In the genomic region with DNA sequence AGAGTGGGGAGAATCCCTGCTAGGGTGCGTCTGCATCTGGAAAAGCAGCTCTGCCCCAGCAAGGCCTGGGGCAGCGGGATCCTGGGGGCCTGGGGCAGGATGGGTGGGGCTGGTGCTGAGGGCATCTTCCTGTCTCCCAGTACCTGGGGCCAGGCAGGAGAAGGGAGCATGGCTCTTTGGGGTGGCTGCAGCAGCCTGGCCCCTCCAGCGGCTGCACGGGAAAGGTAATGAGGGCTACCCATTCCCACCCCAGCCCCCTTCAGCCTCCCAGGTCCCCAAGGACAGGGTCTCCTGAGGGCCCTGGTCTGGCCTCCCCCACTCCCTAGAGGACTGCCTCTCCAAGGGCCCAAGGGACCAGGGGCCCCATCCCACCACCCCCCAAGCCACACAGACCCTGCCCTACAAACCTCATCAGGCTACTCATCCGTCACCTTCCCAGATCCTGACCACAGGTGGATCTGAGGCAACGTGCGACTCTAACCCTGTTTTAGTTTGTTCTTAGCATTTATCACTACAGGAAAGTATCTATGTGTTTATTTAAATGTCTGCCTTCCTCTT, we compare ENCODE assay signal across 16 cellular contexts. TPM values are rescaled to one million over a fixed set of nuclear protein-coding genes. Genes with fewer than 3 reads are reported as not detected.
DNase-seq lines count a peak whose midpoint lies in the region; ATAC-seq and TF ChIP-seq lines count a peak whose summit lies in the region.
"Had no signal": no experiment of that assay in that cellular context is flagged by ENCODE, and none has a peak within 500 bp of the region (broad histone marks: within the 10 kb centered on the region; RNA-seq: fewer than 3 reads in every experiment).

No MANE protein-coding gene starts in this region.

- TF ChIP-seq CTCF in GM23338 (conservative IDR thresholded peaks at IDR 0.05; ENCODE audit: low read depth in 2 of 2), result no peak
- no peak for TF ChIP-seq CTCF in Panc1 (IDR thresholded peaks at IDR 0.05)
- TF ChIP-seq CTCF in stomach (IDR thresholded peaks at IDR 0.05), result no peak

- H3K4me3 ChIP-seq in GM23338 (no peak overlapping the region), Panc1 (ENCODE audit: low read depth in 2 of 2, low read length in 2 of 2) (no peak overlapping the region), iPS-20b (ENCODE audit: low read length) (no peak overlapping the region), stomach (no peak overlapping the region)

- no peak for TF ChIP-seq POLR2A in stomach (IDR thresholded peaks at IDR 0.05)

- no peak for TF ChIP-seq EP300 in stomach (IDR thresholded peaks at IDR 0.05)

- H3K9me2 ChIP-seq in GM23338 (ENCODE audit: insufficient read depth), result no peaks in the 10 kb centered on the region

- 0 out of 2 replicates have a peak, but pooled peaks cover 16% of the 10 kb centered on the region for H3F3A ChIP-seq in GM23338 (replicated peaks; ENCODE audit: low read depth)

- no peaks in the 10 kb centered on the region for H4K20me1 ChIP-seq in GM23338 (replicated peaks; ENCODE audit: insufficient read depth)

- H3K27me3 ChIP-seq in GM23338 (ENCODE audit: insufficient read depth), result 0 out of 2 replicates have a peak, but pooled peaks cover 2% of the 10 kb centered on the region
- no peaks in the 10 kb centered on the region for H3K27me3 ChIP-seq in Panc1 (ENCODE audit: control insufficient read depth, insufficient read depth, low read length)
- peaks cover 12% of the 10 kb centered on the region; the same call in 1 of the 2 replicates for H3K27me3 ChIP-seq in iPS-20b (ENCODE audit: insufficient read depth, low read length)
- H3K27me3 ChIP-seq in stomach, result peaks cover 0 to 29% (median 4%) of the 10 kb centered on the region in 3 donors
- H3K27me3 ChIP-seq: foreskin keratinocyte had no signal

- 79 to 89% (median 86%) methylated on average over 4 to 7 of the region's 7 CpGs for WGBS in stomach, 5 donors

- no peak overlapping the region for H2AFZ ChIP-seq in GM23338

- H3K4me1 Mint-ChIP-seq in GM23338, result peaks cover 33% of the 10 kb centered on the region
- H3K4me1 Mint-ChIP-seq: CD14-positive monocyte had no signal

- H3K27ac ChIP-seq in GM23338 (ENCODE audit: low read depth), result peak overlapping the region; percentile 85
- H3K27ac ChIP-seq in Panc1 (ENCODE audit: low read length), result peak overlapping the region; percentile 65
- H3K27ac ChIP-seq in iPS-20b (ENCODE audit: low read length), result no peak overlapping the region
- peak overlapping the region in 4 of 5 donors; percentile 15 to 87 (median 68) for H3K27ac ChIP-seq in stomach
- H3K27ac ChIP-seq: foreskin keratinocyte had no signal

- in situ Hi-C loops in Panc1 (cut with HindIII; ENCODE audit: low pct_unique_long_range_greater_than_20kb, low sequenced_read_pairs), result no loop called here

- DNase-seq in GM23338 (ENCODE audit: low spot score) (no peak), Panc1 (ENCODE audit: low read depth, low spot score) (no peak), stomach (no peak), SK-N-DZ (ENCODE audit: low spot score) (no peak), NCI-H1105 (lab: John Stamatoyannopoulos, UW) (no peak), GM19240 (ENCODE audit: insufficient read length, low spot score) (no peak), SKM-1 (lab: John Stamatoyannopoulos, UW; ENCODE audit: unreplicated experiment) (no peak)
- DNase-seq: central memory CD4-positive, alpha-beta T cell; NCI-H1930; stimulated activated naive CD8-positive, alpha-beta T cell treated with anti-CD3 and anti-CD28 coated beads, Interleukin-15, amount 100 ng/mL, for 72 hours had no signal

- ATAC-seq in GM23338, result no peak
- no peak for ATAC-seq in Panc1
- ATAC-seq: activated CD4-positive, alpha-beta T cell treated with anti-CD3 and anti-CD28 coated beads for 36 hours; stimulated activated naive CD8-positive, alpha-beta T cell treated with anti-CD3 and anti-CD28 coated beads, Interleukin-15, amount 100 ng/mL, for 72 hours had no signal

- H3K36me3 ChIP-seq in GM23338 (ENCODE audit: insufficient read depth) (no peaks in the 10 kb centered on the region), Panc1 (ENCODE audit: control insufficient read depth, insufficient read depth, low read length) (no peaks in the 10 kb centered on the region), iPS-20b (ENCODE audit: insufficient read depth, low read depth, low read length) (no peaks in the 10 kb centered on the region), stomach (no peaks in the 10 kb centered on the region)

- peaks cover 13% of the 10 kb centered on the region for H3K27me3 Mint-ChIP-seq in GM23338 (ENCODE audit: insufficient read depth, low read depth, poor library complexity)
- H3K27me3 Mint-ChIP-seq: activated naive CD8-positive, alpha-beta T cell had no signal

- H3K9me3 ChIP-seq in Panc1 (ENCODE audit: control insufficient read depth, insufficient read depth, low read depth, low read length) (no peaks in the 10 kb centered on the region), iPS-20b (ENCODE audit: insufficient read depth, low read depth, low read length) (no peaks in the 10 kb centered on the region), stomach (no peaks in the 10 kb centered on the region)

- no peak overlapping the region for H3K4me3 Mint-ChIP-seq in GM23338
- H3K4me3 Mint-ChIP-seq: activated CD4-positive, alpha-beta T cell treated with anti-CD3 and anti-CD28 coated beads for 36 hours; activated naive CD8-positive, alpha-beta T cell; stimulated activated naive CD8-positive, alpha-beta T cell treated with anti-CD3 and anti-CD28 coated beads, Interleukin-15, amount 100 ng/mL, for 72 hours; T-helper 2 cell treated with Interferon-gamma antibody and Interleukin-4, amounts not matched to agents 5 μg/mL and 100 μg/mL, for 36 hours had no signal

- H3K27ac Mint-ChIP-seq in GM23338, result peak overlapping the region; percentile 40; the same call in 1 of the 2 replicates
- H3K27ac Mint-ChIP-seq: activated CD4-positive, alpha-beta T cell treated with anti-CD3 and anti-CD28 coated beads for 36 hours; activated naive CD8-positive, alpha-beta T cell; CD14-positive monocyte; T-helper 2 cell treated with Interferon-gamma antibody and Interleukin-4, amounts not matched to agents 5 μg/mL and 100 μg/mL, for 36 hours had no signal

- H3K4me1 ChIP-seq in GM23338 (ENCODE audit: insufficient read depth) (peaks cover 35% of the 10 kb centered on the region), Panc1 (ENCODE audit: control insufficient read depth, insufficient read depth, low read length) (peaks cover 27% of the 10 kb centered on the region), iPS-20b (ENCODE audit: insufficient read depth, low read length) (peaks cover 23% of the 10 kb centered on the region), stomach (peaks cover 15 to 51% (median 38%) of the 10 kb centered on the region in 4 donors)

- CTCF ChIA-PET in Panc1 (lab: Charles Lee), result no interaction called here

- intact Hi-C loops in Panc1 (cut with micrococcal nuclease; ENCODE audit: unreplicated experiment), result no loop called here
- intact Hi-C loops in stomach (cut with DNase I; ENCODE audit: low total_unique reads), result no loop called here

- POLR2A ChIA-PET in Panc1 (lab: Charles Lee), result interaction anchor here (1.5 kb wide), 1 partner anchor 9 kb away, joined by 7 read pairs; no protein-coding TSS in a partner anchor

- no peaks in the 10 kb centered on the region for H3K79me2 ChIP-seq in GM23338 (replicated peaks; ENCODE audit: insufficient read depth)

- peak overlapping the region; percentile 37; the same call in 1 of the 2 replicates for H3K4me2 ChIP-seq in GM23338

- no TSS peak for BruUV-seq in Panc1 (replicated peaks; lab: Mats Ljungman, UMichigan)

- H3K36me3 Mint-ChIP-seq in GM23338 (ENCODE audit: low read depth), result no peaks in the 10 kb centered on the region; the same call in 2 of the 3 replicates
- H3K36me3 Mint-ChIP-seq: activated naive CD8-positive, alpha-beta T cell; CD14-positive monocyte had no signal

- H3K9me3 Mint-ChIP-seq in GM23338, result no peaks in the 10 kb centered on the region
- H3K9me3 Mint-ChIP-seq: stimulated activated naive CD8-positive, alpha-beta T cell treated with anti-CD3 and anti-CD28 coated beads, Interleukin-15, amount 100 ng/mL, for 72 hours; T-helper 2 cell treated with Interferon-gamma antibody and Interleukin-4, amounts not matched to agents 5 μg/mL and 100 μg/mL, for 36 hours had no signal

- 0 out of 2 replicates have a peak overlapping the region, but pooled peaks have one; percentile 38 for H3K9ac ChIP-seq in iPS-20b (ENCODE audit: low read depth, low read length)

RNA-seq across cellular contexts. Expression of a gene that starts 0.9 kb away (rescaled TPM):
- 1.7 and 1.8 TPM in 2 replicates for total RNA-seq in GM23338 (2014; rRNA removed; shearing (Covaris generic))
- polyA plus RNA-seq in GM23338 (2016; fragmentation: Nextera tagmentation; extraction: Ambion mirVana) (1.6 and 2.6 TPM in 2 replicates), stomach (10 to 100 TPM in 2 of 3 donors, 1 to 10 TPM in 1; 8.7 to 13.5 (median 13.3) TPM)
- total RNA-seq in Panc1 (2021; ENCODE audit: unreplicated experiment) (1.9 TPM), stomach (10 to 100 TPM in 1 of 5 donors, 1 to 10 TPM in 2, under 1 TPM in 1, not detected in 1; 0.89 to 13.6 (median 4.7) TPM)
- 3.7 TPM for polyA plus RNA-seq in Panc1 (2012; ENCODE audit: insufficient read length)
- polyA plus RNA-seq in SK-N-DZ (2014; cell fraction: cytosol; rRNA removed), result 0.81 TPM in 1 of 2 replicates, not detected in the other
- 0.90 and 0.97 TPM in 2 replicates for polyA plus RNA-seq in SK-N-DZ (2014; cell fraction: nucleus; rRNA removed)
- total RNA-seq: activated CD4-positive, alpha-beta T cell treated with anti-CD3 and anti-CD28 coated beads for 36 hours had no signal
- polyA plus RNA-seq: CD14-positive monocyte had no signal

RNA-seq across cellular contexts. Expression of a gene that starts 13.5 kb away (rescaled TPM):
- total RNA-seq in GM23338 (2014; rRNA removed; shearing (Covaris generic)), result 21.9 and 31.5 TPM in 2 replicates
- polyA plus RNA-seq in GM23338 (2016; fragmentation: Nextera tagmentation; extraction: Ambion mirVana) (7.2 and 7.9 TPM in 2 replicates), stomach (10 to 100 TPM in 2 of 3 donors, 1 to 10 TPM in 1; 7.6 to 64.8 (median 24.8) TPM)
- total RNA-seq in Panc1 (2021; ENCODE audit: unreplicated experiment) (858 TPM), stomach (10 to 100 TPM; 11.4 to 37.7 (median 21.1) TPM)
- polyA plus RNA-seq in Panc1 (2012; ENCODE audit: insufficient read length), result 1,549 TPM
- polyA plus RNA-seq in SK-N-DZ (2014; cell fraction: cytosol; rRNA removed), result 0.06 and 1.5 TPM in 2 replicates
- 0.27 and 2.0 TPM in 2 replicates for polyA plus RNA-seq in SK-N-DZ (2014; cell fraction: nucleus; rRNA removed)
- polyA plus RNA-seq: CD14-positive monocyte had no signal

RNA-seq across cellular contexts. Expression of a gene that starts 14.9 kb away (rescaled TPM):
- 158 and 173 TPM in 2 replicates for total RNA-seq in GM23338 (2014; rRNA removed; shearing (Covaris generic))
- polyA plus RNA-seq in GM23338 (2016; fragmentation: Nextera tagmentation; extraction: Ambion mirVana) (319 and 344 TPM in 2 replicates), stomach (100 to 1,000 TPM; 136 to 187 (median 150) TPM)
- total RNA-seq in Panc1 (2021; ENCODE audit: unreplicated experiment) (196 TPM), stomach (100 to 1,000 TPM in 2 of 5 donors, 10 to 100 TPM in 3; 53.9 to 116 (median 82.9) TPM)
- 252 TPM for polyA plus RNA-seq in Panc1 (2012; ENCODE audit: insufficient read length)
- 122 and 124 TPM in 2 replicates for polyA plus RNA-seq in SK-N-DZ (2014; cell fraction: cytosol; rRNA removed)
- polyA plus RNA-seq in SK-N-DZ (2014; cell fraction: nucleus; rRNA removed), result 65.7 and 70.6 TPM in 2 replicates

RNA-seq across cellular contexts. Expression of a gene that starts 22.9 kb away (rescaled TPM):
- 146 and 147 TPM in 2 replicates for total RNA-seq in GM23338 (2014; rRNA removed; shearing (Covaris generic))
- polyA plus RNA-seq in GM23338 (2016; fragmentation: Nextera tagmentation; extraction: Ambion mirVana) (99.4 and 115 TPM in 2 replicates), stomach (100 to 1,000 TPM in 1 of 3 donors, 10 to 100 TPM in 2; 33.4 to 166 (median 34.7) TPM)
- total RNA-seq in Panc1 (2021; ENCODE audit: unreplicated experiment) (297 TPM), stomach (100 to 1,000 TPM; 265 to 739 (median 422) TPM)
- 235 TPM for polyA plus RNA-seq in Panc1 (2012; ENCODE audit: insufficient read length)
- 114 and 186 TPM in 2 replicates for polyA plus RNA-seq in SK-N-DZ (2014; cell fraction: cytosol; rRNA removed)
- 1,610 and 2,471 TPM in 2 replicates for polyA plus RNA-seq in SK-N-DZ (2014; cell fraction: nucleus; rRNA removed)

RNA-seq across cellular contexts. Expression of a gene that starts 27.5 kb away (rescaled TPM):
- total RNA-seq in GM23338 (2014; rRNA removed; shearing (Covaris generic)), result 0.45 and 1.2 TPM in 2 replicates
- polyA plus RNA-seq in GM23338 (2016; fragmentation: Nextera tagmentation; extraction: Ambion mirVana) (1.1 and 1.3 TPM in 2 replicates), stomach (1 to 10 TPM in 1 of 3 donors, under 1 TPM in 2; 0.25 to 2.3 (median 0.92) TPM)
- total RNA-seq in Panc1 (2021; ENCODE audit: unreplicated experiment) (10.6 TPM), stomach (1 to 10 TPM in 2 of 5 donors, under 1 TPM in 1, not detected in 2; 0.55 to 5.2 (median 1.3) TPM)
- 8.1 TPM for polyA plus RNA-seq in Panc1 (2012; ENCODE audit: insufficient read length)
- polyA plus RNA-seq in SK-N-DZ (2014; cell fraction: cytosol; rRNA removed), result 0.06 TPM in 1 of 2 replicates, not detected in the other
- not detected in 2 replicates for polyA plus RNA-seq in SK-N-DZ (2014; cell fraction: nucleus; rRNA removed)
- polyA plus RNA-seq: CD14-positive monocyte had no signal

Comparison
In these comparisons a context has a peak if more than half of its experiments do, and no peak if none do; other contexts are left out.
1. RNA of a gene that starts 13.5 kb away (total RNA-seq): 858 TPM in Panc1 (single experiment); 21.9 to 31.5 TPM in GM23338 and 11.4 to 37.7 TPM in stomach; every median in the first group is over 10 times any median in the second.